ENCODE assay signal across 11 cellular contexts in genomic region chr12:18383203-18383602, GRCh38.
DNase-seq lines count a peak whose midpoint lies in the region; ATAC-seq, FAIRE-seq and TF ChIP-seq lines count a peak whose summit lies in the region.
"Had no signal": no experiment of that assay in that cellular context is flagged by ENCODE, and none has a peak within 500 bp of the region (broad histone marks: within the 10 kb centered on the region; RNA-seq: fewer than 3 reads in every experiment).

No MANE protein-coding gene starts in this region.

- peaks cover 24% of the 10 kb centered on the region for H3K9me3 Mint-ChIP-seq in natural killer cell treated with Interleukin-12 subunit alpha and Interleukin-12 subunit beta and Interleukin-15 and Interleukin-18, amount 100 ng/mL, for 72 hours

- no peaks in the 10 kb centered on the region for H3K4me1 Mint-ChIP-seq in natural killer cell treated with Interleukin-12 subunit alpha and Interleukin-12 subunit beta and Interleukin-15 and Interleukin-18, amount 100 ng/mL, for 72 hours (ENCODE audit: low read depth in 2 of 2)

- no peaks in the 10 kb centered on the region for H3K36me3 ChIP-seq in ACC112 (ENCODE audit: insufficient read depth, low read length)
- no peaks in the 10 kb centered on the region for H3K36me3 ChIP-seq in bronchial epithelial cell (ENCODE audit: control insufficient read depth, insufficient read depth, low read length)
- H3K36me3 ChIP-seq: adrenal gland had no signal

- H3K4me3 ChIP-seq in ACC112 (ENCODE audit: low read depth, low read length) (peak overlapping the region; percentile 45), bronchial epithelial cell (ENCODE audit: low read depth, low read length) (no peak overlapping the region)
- H3K4me3 ChIP-seq: adrenal gland had no signal

- H3K27me3 ChIP-seq in ACC112 (ENCODE audit: insufficient read depth, low read length) (no peaks in the 10 kb centered on the region), bronchial epithelial cell (ENCODE audit: control insufficient read depth, insufficient read depth, low read length) (no peaks in the 10 kb centered on the region)
- H3K27me3 ChIP-seq: adrenal gland had no signal

- H3K4me1 ChIP-seq in ACC112 (ENCODE audit: control insufficient read depth, insufficient read depth, low read length, unreplicated experiment), result peaks cover 16% of the 10 kb centered on the region
- H3K4me1 ChIP-seq: adrenal gland had no signal

- FAIRE-seq in bronchial epithelial cell (lab: Jason Lieb, UNC), result no peak

- ATAC-seq in natural killer cell treated with Interleukin-12 subunit alpha and Interleukin-12 subunit beta and Interleukin-15 and Interleukin-18, amount 100 ng/mL, for 72 hours, result no peak

- H3K27ac Mint-ChIP-seq in natural killer cell treated with Interleukin-12 subunit alpha and Interleukin-12 subunit beta and Interleukin-15 and Interleukin-18, amount 100 ng/mL, for 72 hours, result no peak overlapping the region

- no peaks in the 10 kb centered on the region for H3K79me2 ChIP-seq in ACC112 (ENCODE audit: control insufficient read depth, insufficient read depth, low read length, unreplicated experiment)

- peak overlapping the region; percentile 71 for H2AFZ ChIP-seq in ACC112 (ENCODE audit: low read length, unreplicated experiment)

- H3K4me3 Mint-ChIP-seq in natural killer cell treated with Interleukin-12 subunit alpha and Interleukin-12 subunit beta and Interleukin-15 and Interleukin-18, amount 100 ng/mL, for 72 hours, result no peak overlapping the region

- H3K36me3 Mint-ChIP-seq in natural killer cell treated with Interleukin-12 subunit alpha and Interleukin-12 subunit beta and Interleukin-15 and Interleukin-18, amount 100 ng/mL, for 72 hours, result peaks cover 6% of the 10 kb centered on the region

- peak overlapping the region; percentile 69 for H3K27ac ChIP-seq in ACC112 (ENCODE audit: low read depth, low read length)

- DNase-seq in HuH-7 (ENCODE audit: low spot score) (peak; percentile 44), bronchial epithelial cell (ENCODE audit: low read depth) (peak; percentile 88), kidney tubule cell (ENCODE audit: low spot score) (peak; percentile 78), NCI-H510A (lab: John Stamatoyannopoulos, UW) (no peak), SKM-1 treated with dmso at 0.1 percent for 144 hours (lab: John Stamatoyannopoulos, UW; ENCODE audit: unreplicated experiment) (no peak)
- DNase-seq in natural killer cell treated with Interleukin-12 subunit alpha and Interleukin-12 subunit beta and Interleukin-15 and Interleukin-18, amount 100 ng/mL, for 72 hours (ENCODE audit: low spot score), result no peak
- no peak for DNase-seq in stimulated activated CD4-positive, alpha-beta T cell treated with anti-CD3 and anti-CD28 coated beads, Interleukin-4, amount 100 ng/mL, for 24 hours
- DNase-seq: C1 segment of cervical spinal cord, NCI-H187 had no signal

- H3K27me3 Mint-ChIP-seq in natural killer cell treated with Interleukin-12 subunit alpha and Interleukin-12 subunit beta and Interleukin-15 and Interleukin-18, amount 100 ng/mL, for 72 hours, result no peaks in the 10 kb centered on the region

- TF ChIP-seq CTCF in bronchial epithelial cell (IDR thresholded peaks at IDR 0.05; ENCODE audit: insufficient read depth, low read length, severe bottlenecking), result no peak

Comparison
In these comparisons a context has a peak if more than half of its experiments do, and no peak if none do; other contexts are left out.
1. DNase-seq: peak in HuH-7 (single experiment), bronchial epithelial cell (single experiment) and kidney tubule cell (single experiment); none in natural killer cell treated with Interleukin-12 subunit alpha and Interleukin-12 subunit beta and Interleukin-15 and Interleukin-18, amount 100 ng/mL, for 72 hours (single experiment), NCI-H510A (single experiment), stimulated activated CD4-positive, alpha-beta T cell treated with anti-CD3 and anti-CD28 coated beads, Interleukin-4, amount 100 ng/mL, for 24 hours (single experiment) and SKM-1 treated with dmso at 0.1 percent for 144 hours (single experiment).